14 cellular contexts compared by ENCODE assay signal in the genomic region with DNA sequence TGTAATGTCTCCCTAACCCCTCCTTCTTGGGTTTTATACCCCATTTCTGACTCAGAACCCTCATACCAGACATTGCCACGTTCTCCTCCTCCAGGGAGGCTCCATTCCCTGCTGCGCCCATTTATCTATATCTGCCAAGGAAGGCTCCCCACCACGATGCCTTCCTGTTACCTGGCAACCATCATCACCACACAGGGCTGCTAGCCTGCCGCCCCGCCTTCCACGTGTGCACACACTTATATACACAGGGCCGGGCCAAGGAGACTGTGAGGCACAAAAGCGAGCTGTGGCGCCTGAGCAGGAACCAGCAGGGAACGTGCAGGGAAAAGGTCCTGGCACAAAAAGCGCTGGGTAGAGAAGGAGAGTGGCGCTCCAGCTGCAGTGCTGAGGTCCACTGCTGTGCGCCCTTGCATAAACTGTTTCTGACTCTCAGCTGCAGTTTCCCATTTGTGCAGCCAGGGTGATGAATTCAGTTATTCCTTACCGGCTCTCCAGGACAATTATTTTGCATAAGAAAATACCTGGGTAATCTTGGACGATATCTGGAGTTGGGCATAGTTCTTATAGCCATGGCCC.
DNase-seq lines count a peak whose midpoint lies in the region; ATAC-seq and TF ChIP-seq lines count a peak whose summit lies in the region.
"Had no signal": no experiment of that assay in that cellular context is flagged by ENCODE, and none has a peak within 500 bp of the region (broad histone marks: within the 10 kb centered on the region; RNA-seq: fewer than 3 reads in every experiment).

No MANE protein-coding gene starts in this region.

- CTCF ChIA-PET in A673 (lab: Charles Lee) = no interaction called here
- CTCF ChIA-PET in CD8-positive, alpha-beta memory T cell (lab: Charles Lee) = no interaction called here

- DNase-seq in A673 (ENCODE audit: low spot score) (peak; percentile 11), NCI-H128 (lab: John Stamatoyannopoulos, UW; ENCODE audit: unreplicated experiment) (peak; percentile 40), SHP77 (lab: John Stamatoyannopoulos, UW) (peak; percentile 56 to 75), left colon (peak in 1 of 2 donors; percentile 46), medulla oblongata (ENCODE audit: extremely low spot score) (no peak)
- no peak for DNase-seq in CD8-positive, alpha-beta memory T cell
- DNase-seq: activated CD8-positive, alpha-beta memory T cell treated with anti-CD3 and anti-CD28 coated beads, Interleukin-2, amount 10 ng/mL, durations not matched to agents 7 days and 5 days; NCI-H226; stimulated activated CD8-positive, alpha-beta memory T cell treated with anti-CD3 and anti-CD28 coated beads, Interleukin-4, amount 100 ng/mL, for 48 hours had no signal

- POLR2A ChIA-PET in A673 (lab: Charles Lee; ENCODE audit: low non-redundant PET) = no interaction called here
- POLR2A ChIA-PET in CD8-positive, alpha-beta memory T cell (lab: Charles Lee) = no interaction called here

- H3K4me1 Mint-ChIP-seq in CD8-positive, alpha-beta memory T cell = no peaks in the 10 kb centered on the region
- H3K4me1 Mint-ChIP-seq: activated CD8-positive, alpha-beta memory T cell treated with anti-CD3 and anti-CD28 coated beads, Interleukin-2, amount 10 ng/mL, durations not matched to agents 7 days and 5 days; activated naive CD4-positive, alpha-beta T cell treated with anti-CD3 and anti-CD28 coated beads, Interleukin-2, amount 50 U/mL, for 24 hours had no signal

- H3K9me3 ChIP-seq in A673 (ENCODE audit: low read depth, low read length, poor library complexity, severe bottlenecking) = no peaks in the 10 kb centered on the region
- no peaks in the 10 kb centered on the region for H3K9me3 ChIP-seq in CD8-positive, alpha-beta memory T cell (ENCODE audit: low read length)
- H3K9me3 ChIP-seq: SJSA1 had no signal

- no peak overlapping the region for H3K4me3 ChIP-seq in A673 (ENCODE audit: low read depth, low read length, poor library complexity, severe bottlenecking)
- H3K4me3 ChIP-seq in CD8-positive, alpha-beta memory T cell (ENCODE audit: low read length) = no peak overlapping the region
- H3K4me3 ChIP-seq: SJSA1 had no signal

- peaks cover 64% of the 10 kb centered on the region for H3K27me3 ChIP-seq in A673 (replicated peaks; ENCODE audit: insufficient read depth, low read depth, low read length, poor library complexity)
- H3K27me3 ChIP-seq in CD8-positive, alpha-beta memory T cell (ENCODE audit: insufficient read depth, low read length, poor library complexity, severe bottlenecking) = no peaks in the 10 kb centered on the region

- H3K27me3 Mint-ChIP-seq in CD8-positive, alpha-beta memory T cell = no peaks in the 10 kb centered on the region
- H3K27me3 Mint-ChIP-seq: activated CD8-positive, alpha-beta memory T cell treated with anti-CD3 and anti-CD28 coated beads, Interleukin-2, amount 10 ng/mL, durations not matched to agents 7 days and 5 days; activated naive CD4-positive, alpha-beta T cell treated with anti-CD3 and anti-CD28 coated beads, Interleukin-2, amount 50 U/mL, for 24 hours had no signal

- no peak overlapping the region for H3K4me3 Mint-ChIP-seq in CD8-positive, alpha-beta memory T cell
- H3K4me3 Mint-ChIP-seq: activated CD8-positive, alpha-beta memory T cell treated with anti-CD3 and anti-CD28 coated beads, Interleukin-2, amount 10 ng/mL, durations not matched to agents 7 days and 5 days; activated naive CD4-positive, alpha-beta T cell treated with anti-CD3 and anti-CD28 coated beads, Interleukin-2, amount 50 U/mL, for 24 hours had no signal

- H3K36me3 Mint-ChIP-seq in CD8-positive, alpha-beta memory T cell = no peaks in the 10 kb centered on the region
- H3K36me3 Mint-ChIP-seq: activated CD8-positive, alpha-beta memory T cell treated with anti-CD3 and anti-CD28 coated beads, Interleukin-2, amount 10 ng/mL, durations not matched to agents 7 days and 5 days; activated naive CD4-positive, alpha-beta T cell treated with anti-CD3 and anti-CD28 coated beads, Interleukin-2, amount 50 U/mL, for 24 hours had no signal

- no peaks in the 10 kb centered on the region for H3K4me1 ChIP-seq in A673 (ENCODE audit: insufficient read depth, low read length, poor library complexity, severe bottlenecking)
- H3K4me1 ChIP-seq in CD8-positive, alpha-beta memory T cell (ENCODE audit: insufficient read depth, low read length) = no peaks in the 10 kb centered on the region
- H3K4me1 ChIP-seq: SJSA1 had no signal

- no peak overlapping the region for H3K27ac Mint-ChIP-seq in CD8-positive, alpha-beta memory T cell
- H3K27ac Mint-ChIP-seq: activated CD8-positive, alpha-beta memory T cell treated with anti-CD3 and anti-CD28 coated beads, Interleukin-2, amount 10 ng/mL, durations not matched to agents 7 days and 5 days; activated naive CD4-positive, alpha-beta T cell treated with anti-CD3 and anti-CD28 coated beads, Interleukin-2, amount 50 U/mL, for 24 hours had no signal

- intact Hi-C loops in A673 (cut with micrococcal nuclease; ENCODE audit: unreplicated experiment) (no loop called here), left colon (cut with DNase I, micrococcal nuclease) (no loop called here)

- H3K9me3 Mint-ChIP-seq in CD8-positive, alpha-beta memory T cell = peaks cover 0 to 8% (median under 1%) of the 10 kb centered on the region in 5 donors
- H3K9me3 Mint-ChIP-seq: activated naive CD4-positive, alpha-beta T cell treated with anti-CD3 and anti-CD28 coated beads, Interleukin-2, amount 50 U/mL, for 24 hours had no signal

- peak; percentile 57 for ATAC-seq in left colon
- no peak for ATAC-seq in GM21360 (IDR thresholded peaks at IDR 0.05; ENCODE audit: unreplicated experiment)
- no peak for ATAC-seq in HG02759 (IDR thresholded peaks at IDR 0.05; ENCODE audit: unreplicated experiment)
- ATAC-seq: activated CD8-positive, alpha-beta memory T cell treated with anti-CD3 and anti-CD28 coated beads, Interleukin-2, amount 10 ng/mL, durations not matched to agents 7 days and 5 days had no signal

- no peaks in the 10 kb centered on the region for H3K36me3 ChIP-seq in A673 (ENCODE audit: insufficient read depth, low read length, poor library complexity, severe bottlenecking)
- H3K36me3 ChIP-seq in CD8-positive, alpha-beta memory T cell (ENCODE audit: insufficient read depth, low read length) = no peaks in the 10 kb centered on the region
- H3K36me3 ChIP-seq: SJSA1 had no signal

- no peak overlapping the region for H3K27ac ChIP-seq in A673 (ENCODE audit: low read depth, low read length, poor library complexity, severe bottlenecking)
- H3K27ac ChIP-seq in CD8-positive, alpha-beta memory T cell (ENCODE audit: low read depth, low read length) = no peak overlapping the region
- H3K27ac ChIP-seq: KMS-11, SJSA1 had no signal

- no peak for TF ChIP-seq CTCF in A673 (conservative IDR thresholded peaks at IDR 0.05; ENCODE audit: low read depth, low read length)

- BruUV-seq in A673 (replicated peaks; lab: Mats Ljungman, UMichigan) = no TSS peak

Comparison
In these comparisons a context has a peak if more than half of its experiments do, and no peak if none do; other contexts are left out.
1. DNase-seq: peak in A673 (single experiment), NCI-H128 (single experiment) and SHP77 (2 of 2); none in medulla oblongata (single experiment) and CD8-positive, alpha-beta memory T cell (0 of 5).